ENCODE assay signal across 22 cellular contexts in genomic region chr10:100723769-100724530, GRCh38. TPM values are rescaled to one million over a fixed set of nuclear protein-coding genes. Genes with fewer than 3 reads are reported as not detected.
DNase-seq lines count a peak whose midpoint lies in the region; ATAC-seq and TF ChIP-seq lines count a peak whose summit lies in the region.
"Had no signal": no experiment of that assay in that cellular context is flagged by ENCODE, and none has a peak within 500 bp of the region (broad histone marks: within the 10 kb centered on the region; RNA-seq: fewer than 3 reads in every experiment).

No MANE protein-coding gene starts in this region.

- H3K4me3 ChIP-seq in iPS-15b (ENCODE audit: low read depth, low read length) = peak overlapping the region; percentile 8
- H3K4me3 ChIP-seq in osteoblast (ENCODE audit: insufficient read depth, low read length) = no peak overlapping the region
- H3K4me3 ChIP-seq: cardiac muscle cell, mucosa of descending colon, transverse colon had no signal

- no peak for TF ChIP-seq CTCF in osteoblast (IDR thresholded peaks at IDR 0.05; ENCODE audit: extremely low read depth, low read depth, low read length)

- ATAC-seq in T-helper 17 cell = no peak
- ATAC-seq: effector memory CD8-positive, alpha-beta T cell; foreskin keratinocyte; mucosa of descending colon; PC-3 had no signal

- no peak for TF ChIP-seq POLR2A in erythroblast (IDR thresholded peaks at IDR 0.05; ENCODE audit: low read length)

- H3K9ac ChIP-seq in iPS-15b (ENCODE audit: low read depth, low read length) = no peak overlapping the region

- peaks cover 99% of the 10 kb centered on the region for H3K27me3 ChIP-seq in iPS-15b (ENCODE audit: control insufficient read depth, insufficient read depth, low read length)
- H3K27me3 ChIP-seq in osteoblast (ENCODE audit: insufficient read depth, low read length) = peaks cover 76% of the 10 kb centered on the region

- H3K36me3 ChIP-seq in iPS-15b (ENCODE audit: control insufficient read depth, insufficient read depth, low read length) (no peaks in the 10 kb centered on the region), osteoblast (ENCODE audit: insufficient read depth, low read length) (no peaks in the 10 kb centered on the region)
- H3K36me3 ChIP-seq: cardiac muscle cell, transverse colon had no signal

- H3K4me1 ChIP-seq in iPS-15b (ENCODE audit: control insufficient read depth, insufficient read depth, low read length) (peaks cover 3% of the 10 kb centered on the region), osteoblast (ENCODE audit: insufficient read depth, low read length) (no peaks in the 10 kb centered on the region)
- H3K4me1 ChIP-seq: foreskin keratinocyte had no signal

- no peak overlapping the region for H3K27ac Mint-ChIP-seq in T-helper 17 cell
- H3K27ac Mint-ChIP-seq: activated CD4-positive, alpha-beta T cell treated with anti-CD3 and anti-CD28 coated beads, Interleukin-2, amount 10 ng/mL, durations not matched to agents 7 days and 5 days; activated naive CD8-positive, alpha-beta T cell treated with anti-CD3 and anti-CD28 coated beads for 36 hours; effector memory CD8-positive, alpha-beta T cell; IgD-negative memory B cell had no signal

- H3K4me3 Mint-ChIP-seq in T-helper 17 cell = peak overlapping the region; percentile 73
- H3K4me3 Mint-ChIP-seq: activated CD4-positive, alpha-beta T cell treated with anti-CD3 and anti-CD28 coated beads, Interleukin-2, amount 10 ng/mL, durations not matched to agents 7 days and 5 days; activated naive CD8-positive, alpha-beta T cell treated with anti-CD3 and anti-CD28 coated beads for 36 hours had no signal

- peaks cover 84% of the 10 kb centered on the region for H3K27me3 Mint-ChIP-seq in T-helper 17 cell

- H4K20me1 ChIP-seq in osteoblast (ENCODE audit: insufficient read depth, low read length) = no peaks in the 10 kb centered on the region

- no peaks in the 10 kb centered on the region for H3K79me2 ChIP-seq in osteoblast (ENCODE audit: insufficient read depth, low read length)

- no peak overlapping the region for H2AFZ ChIP-seq in osteoblast (ENCODE audit: low read length)

- DNase-seq in ELF-1 (ENCODE audit: low read depth, low spot score) = peak; percentile 34
- no peak for DNase-seq in T-helper 17 cell
- DNase-seq in osteoblast (ENCODE audit: insufficient read length, low spot score, missing footprints) = peak; percentile 65
- DNase-seq in head of caudate nucleus = no peak
- DNase-seq in erythroblast (lab: John Stamatoyannopoulos, UW) = no peak
- DNase-seq in NOMO-1 treated with DMSO at 0.1 percent for 48 hours (lab: John Stamatoyannopoulos, UW; ENCODE audit: unreplicated experiment) = no peak
- DNase-seq in effector CD8-positive, alpha-beta T cell (lab: John Stamatoyannopoulos, UW) = no peak
- DNase-seq: activated CD4-positive, alpha-beta T cell treated with anti-CD3 and anti-CD28 coated beads, Interleukin-2, amount 10 ng/mL, durations not matched to agents 7 days and 5 days; activated naive CD8-positive, alpha-beta T cell treated with anti-CD3 and anti-CD28 coated beads for 36 hours; DMS153; effector memory CD8-positive, alpha-beta T cell; foreskin keratinocyte; mucosa of descending colon; NCI-H2081; NCI-H510A treated with DMSO at 0.1 percent for 48 hours; PC-3; transverse colon had no signal

- H3K9me3 ChIP-seq in T-helper 17 cell (ENCODE audit: control insufficient read depth, low read length, poor library complexity, severe bottlenecking) = no peaks in the 10 kb centered on the region
- no peaks in the 10 kb centered on the region for H3K9me3 ChIP-seq in iPS-15b (ENCODE audit: control insufficient read depth, insufficient read depth, low read length)
- H3K9me3 ChIP-seq in osteoblast (ENCODE audit: low read depth, low read length) = no peaks in the 10 kb centered on the region
- H3K9me3 ChIP-seq: mucosa of descending colon, transverse colon had no signal

- intact Hi-C loops in head of caudate nucleus (cut with DNase I) = no loop called here

- no peak overlapping the region for H3K27ac ChIP-seq in osteoblast (ENCODE audit: low read depth, low read length)
- H3K27ac ChIP-seq: cardiac muscle cell, foreskin keratinocyte, transverse colon had no signal

- H3K4me2 ChIP-seq in osteoblast (ENCODE audit: insufficient read depth, low read length) = no peak overlapping the region

- H3K36me3 Mint-ChIP-seq in T-helper 17 cell (ENCODE audit: low read depth) = peaks cover 19% of the 10 kb centered on the region
- H3K36me3 Mint-ChIP-seq: activated naive CD8-positive, alpha-beta T cell treated with anti-CD3 and anti-CD28 coated beads for 36 hours; IgD-negative memory B cell had no signal

- peaks cover 15% of the 10 kb centered on the region for H3K4me1 Mint-ChIP-seq in T-helper 17 cell

RNA-seq across cellular contexts. Expression of gene PAX2, which starts 21.4 kb away (rescaled TPM):
- total RNA-seq in T-helper 17 cell = not detected
- total RNA-seq in osteoblast = not detected in 2 replicates
- total RNA-seq: activated CD4-positive, alpha-beta T cell treated with anti-CD3 and anti-CD28 coated beads, Interleukin-2, amount 10 ng/mL, durations not matched to agents 7 days and 5 days; activated naive CD8-positive, alpha-beta T cell treated with anti-CD3 and anti-CD28 coated beads for 36 hours; cardiac muscle cell; foreskin keratinocyte; mucosa of descending colon; PC-3; SK-MEL-5; skeletal muscle tissue; transverse colon had no signal

Comparison
In these comparisons a context has a peak if more than half of its experiments do, and no peak if none do; other contexts are left out.
1. DNase-seq: peak in ELF-1 (single experiment) and osteoblast (single experiment); none in T-helper 17 cell (0 of 3), head of caudate nucleus (0 of 42), erythroblast (0 of 2), NOMO-1 treated with DMSO at 0.1 percent for 48 hours (single experiment) and effector CD8-positive, alpha-beta T cell (single experiment).